14 cellular contexts compared by ENCODE assay signal in the genomic region with DNA sequence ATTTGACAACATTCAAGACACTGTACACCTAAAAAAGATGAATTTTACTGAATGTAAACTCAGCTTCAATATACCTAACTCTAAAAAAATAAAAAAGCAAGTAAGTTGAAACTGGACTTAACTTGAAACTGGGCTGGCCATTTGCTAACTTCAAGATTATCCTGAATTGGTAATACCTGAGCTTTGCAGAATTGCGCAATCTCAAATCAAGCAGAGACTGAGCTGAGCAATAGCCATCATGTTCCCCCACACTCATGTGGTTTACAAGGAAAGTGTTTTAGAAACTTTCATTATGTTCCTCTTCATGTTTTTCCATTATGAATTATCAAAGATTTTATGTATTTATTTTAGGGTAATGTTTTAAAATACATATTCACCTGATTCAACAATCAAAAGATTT.
"Had no signal": no experiment of that assay in that cellular context is flagged by ENCODE, and none has a peak within 500 bp of the region (broad histone marks: within the 10 kb centered on the region; RNA-seq: fewer than 3 reads in every experiment).

No MANE protein-coding gene starts in this region.

- H3K9me3 ChIP-seq: mucosa of descending colon, neutrophil, psoas muscle, sigmoid colon had no signal

- H3K27ac ChIP-seq: foreskin keratinocyte, neutrophil, psoas muscle, sigmoid colon, skin epidermis had no signal

- H3K27me3 ChIP-seq: foreskin keratinocyte, neutrophil, sigmoid colon had no signal

- ATAC-seq: effector memory CD8-positive, alpha-beta T cell; foreskin keratinocyte; left colon; mucosa of descending colon; naive thymus-derived CD8-positive, alpha-beta T cell; psoas muscle had no signal

- FAIRE-seq: colon, kidney had no signal

- H3K4me3 ChIP-seq: mucosa of descending colon, psoas muscle, sigmoid colon, skin epidermis had no signal

- H3K4me1 ChIP-seq: foreskin keratinocyte, psoas muscle, sigmoid colon had no signal

- DNase-seq: effector memory CD8-positive, alpha-beta T cell; erythroblast; kidney; left colon; mucosa of descending colon; naive thymus-derived CD8-positive, alpha-beta T cell; psoas muscle; sigmoid colon; stimulated activated CD4-positive, alpha-beta T cell treated with anti-CD3 and anti-CD28 coated beads, Interleukin-12 subunit alpha, Interleukin-12 subunit beta, amount 100 ng/mL, for 4 hours; stimulated activated naive CD4-positive, alpha-beta T cell had no signal

- H3K36me3 ChIP-seq: neutrophil had no signal
